ENCODE assay signal across 16 cellular contexts in genomic region chr13:19089315-19089714, GRCh38.
A peak's percentile ranks its signal among the peaks of the same experiment; 100 is the strongest.
DNase-seq lines count a peak whose midpoint lies in the region; ATAC-seq and TF ChIP-seq lines count a peak whose summit lies in the region.
"Had no signal": no experiment of that assay in that cellular context is flagged by ENCODE, and none has a peak within 500 bp of the region (broad histone marks: within the 10 kb centered on the region; RNA-seq: fewer than 3 reads in every experiment).

No MANE protein-coding gene starts in this region.

- H3K4me3 ChIP-seq in mammary epithelial cell (replicated peaks in 1 of 3; ENCODE audit: insufficient read depth in 1 of 3, low read depth in 2 of 3, low read length in 3 of 3) (no peak overlapping the region), testis (no peak overlapping the region)
- H3K4me3 ChIP-seq: coronary artery, skin epidermis had no signal

- TF ChIP-seq CTCF in MCF 10A (IDR thresholded peaks at IDR 0.05; ENCODE audit: unreplicated experiment) (peak; percentile 25), mammary epithelial cell (conservative IDR thresholded peaks at IDR 0.05 in 1 of 2, IDR thresholded peaks at IDR 0.05 in 1 of 2; ENCODE audit: extremely low read depth in 1 of 2, insufficient read depth in 1 of 2, low read depth in 1 of 2, low read length in 2 of 2) (no peak), testis (IDR thresholded peaks at IDR 0.05) (peak in 2 of 3 experiments; percentile 7 to 21)

- intact Hi-C loops in MCF 10A (cut with micrococcal nuclease) (no loop called here), mammary epithelial cell (cut with micrococcal nuclease) (no loop called here), testis (cut with DNase I; ENCODE audit: low total_unique reads) (no loop called here)

- 52% methylated on average over 10 of the region's 10 CpGs for WGBS in mammary epithelial cell (ENCODE audit: low coverage, missing lambda C conversion rate)
- 72 to 74% methylated on average over 7 to 10 of the region's 10 CpGs for WGBS in testis, 2 donors

- H3K27me3 ChIP-seq in mammary epithelial cell (ENCODE audit: insufficient read depth, low read length): no peaks in the 10 kb centered on the region
- no peaks in the 10 kb centered on the region for H3K27me3 ChIP-seq in testis

- peak; percentile 88 for ATAC-seq in SK-N-SH treated with all-trans-retinoic acid at 6 μM for 48 hours
- no peak for ATAC-seq in HG03460 (IDR thresholded peaks at IDR 0.05; ENCODE audit: unreplicated experiment)
- no peak for ATAC-seq in HG02623 (IDR thresholded peaks at IDR 0.05; ENCODE audit: unreplicated experiment)

- in situ Hi-C loops in mammary epithelial cell (cut with MboI; ENCODE audit: low sequenced_read_pairs in 2 of 2): no loop called here

- no TSS peak for BruUV-seq in MCF 10A (replicated peaks; lab: Mats Ljungman, UMichigan)
- no TSS peak for BruUV-seq in mammary epithelial cell (replicated peaks; lab: Mats Ljungman, UMichigan)

- no peak overlapping the region for H3K27ac Mint-ChIP-seq in MCF 10A (ENCODE audit: low read depth, unreplicated experiment)
- H3K27ac Mint-ChIP-seq: stimulated activated naive CD8-positive, alpha-beta T cell treated with anti-CD3 and anti-CD28 coated beads, Interleukin-15, Interleukin-2, amounts not matched to agents 100 ng/mL and 50 ng/mL, for 24 hours had no signal

- H3K27ac ChIP-seq in mammary epithelial cell (ENCODE audit: insufficient read depth, low read depth, low read length) (no peak overlapping the region), testis (no peak overlapping the region)
- H3K27ac ChIP-seq: coronary artery, RWPE1, skin epidermis had no signal

- no peaks in the 10 kb centered on the region for H3K27me3 Mint-ChIP-seq in MCF 10A (ENCODE audit: insufficient read depth, unreplicated experiment)
- H3K27me3 Mint-ChIP-seq: stimulated activated naive CD8-positive, alpha-beta T cell treated with anti-CD3 and anti-CD28 coated beads, Interleukin-15, Interleukin-2, amounts not matched to agents 100 ng/mL and 50 ng/mL, for 24 hours had no signal

- H3K4me3 Mint-ChIP-seq in MCF 10A (ENCODE audit: unreplicated experiment): no peak overlapping the region
- H3K4me3 Mint-ChIP-seq: stimulated activated naive CD8-positive, alpha-beta T cell treated with anti-CD3 and anti-CD28 coated beads, Interleukin-15, Interleukin-2, amounts not matched to agents 100 ng/mL and 50 ng/mL, for 24 hours had no signal

- no peaks in the 10 kb centered on the region for H3K9me3 Mint-ChIP-seq in MCF 10A (ENCODE audit: unreplicated experiment)
- H3K9me3 Mint-ChIP-seq: stimulated activated naive CD8-positive, alpha-beta T cell treated with anti-CD3 and anti-CD28 coated beads, Interleukin-15, Interleukin-2, amounts not matched to agents 100 ng/mL and 50 ng/mL, for 24 hours had no signal

- no peak overlapping the region for H2AFZ ChIP-seq in mammary epithelial cell (ENCODE audit: low read depth, low read length)

- H3K4me1 ChIP-seq in mammary epithelial cell (ENCODE audit: insufficient read depth, low read length): no peaks in the 10 kb centered on the region
- no peaks in the 10 kb centered on the region for H3K4me1 ChIP-seq in testis

- H4K20me1 ChIP-seq in mammary epithelial cell (ENCODE audit: insufficient read depth, low read length): no peaks in the 10 kb centered on the region

- H3K9me3 ChIP-seq in mammary epithelial cell (replicated peaks; ENCODE audit: insufficient read depth, low read length) (peaks cover 39% of the 10 kb centered on the region), testis (no peaks in the 10 kb centered on the region)

- no peaks in the 10 kb centered on the region for H3K36me3 Mint-ChIP-seq in MCF 10A (ENCODE audit: insufficient read depth, unreplicated experiment)

- no peak for TF ChIP-seq POLR2A in testis (IDR thresholded peaks at IDR 0.05)

- no peaks in the 10 kb centered on the region for H3K79me2 ChIP-seq in mammary epithelial cell (ENCODE audit: insufficient read depth, low read length)

- no peaks in the 10 kb centered on the region for H3K36me3 ChIP-seq in mammary epithelial cell (ENCODE audit: insufficient read depth, low read length)
- no peaks in the 10 kb centered on the region for H3K36me3 ChIP-seq in testis (ENCODE audit: low read depth, missing control alignments)

- DNase-seq in MCF 10A (ENCODE audit: unreplicated experiment): no peak
- no peak for DNase-seq in mammary epithelial cell
- DNase-seq in NCI-H446 treated with DMSO at 0.1 percent for 48 hours (lab: John Stamatoyannopoulos, UW): peak; percentile 5
- DNase-seq in testis: peak; percentile 46
- no peak for DNase-seq in activated CD4-positive, CD25-positive, alpha-beta regulatory T cell (lab: John Stamatoyannopoulos, UW)
- DNase-seq: activated effector memory CD4-positive, alpha-beta T cell treated with Interleukin-2 at 50 U/mL for 16 hours; erythroblast; H7; NCI-H2171 treated with DMSO at 0.1 percent for 48 hours had no signal

- no peak overlapping the region for H3K9ac ChIP-seq in mammary epithelial cell (ENCODE audit: insufficient read depth, low read length)

- dilution Hi-C loops in mammary epithelial cell (cut with HindIII; ENCODE audit: low sequenced_read_pairs): no loop called here

- no peak overlapping the region for H3K4me2 ChIP-seq in mammary epithelial cell (ENCODE audit: insufficient read depth, low read depth, low read length)

- H3K4me1 Mint-ChIP-seq in MCF 10A (ENCODE audit: insufficient read depth, unreplicated experiment): no peaks in the 10 kb centered on the region

- POLR2A ChIA-PET in MCF 10A (lab: Yijun Ruan, JAX): no interaction called here

- CTCF ChIA-PET in MCF 10A (lab: Yijun Ruan, JAX) (interaction anchor here (0.6 to 1.8 kb wide), 11 partner anchors 9 to 449 kb away, joined by 3 to 6 read pairs (median 3); no protein-coding TSS in a partner anchor), mammary epithelial cell (lab: Charles Lee; ENCODE audit: low non-redundant PET) (no interaction called here)

TF ChIP-seq in SK-N-SH treated with all-trans-retinoic acid at 6 μM for 48 hours, 23 proteins besides CTCF, POLR2A, EP300 and RAD21:
- TF ChIP-seq ZNF70 (CRISPR knock-in tag; IDR thresholded peaks at IDR 0.05) (no peak), GLIS3 (CRISPR knock-in tag; IDR thresholded peaks at IDR 0.05) (no peak)

Comparison
In these comparisons a context has a peak if more than half of its experiments do, and no peak if none do; other contexts are left out.
1. CTCF ChIP-seq: peak in MCF 10A (single experiment) and testis (2 of 3); none in mammary epithelial cell (0 of 2).
2. DNase-seq: peak in NCI-H446 treated with DMSO at 0.1 percent for 48 hours (single experiment) and testis (single experiment); none in MCF 10A (single experiment), mammary epithelial cell (single experiment) and activated CD4-positive, CD25-positive, alpha-beta regulatory T cell (0 of 4).